Comparison of ENCODE assay signal across 1 cellular context in the genomic region with DNA sequence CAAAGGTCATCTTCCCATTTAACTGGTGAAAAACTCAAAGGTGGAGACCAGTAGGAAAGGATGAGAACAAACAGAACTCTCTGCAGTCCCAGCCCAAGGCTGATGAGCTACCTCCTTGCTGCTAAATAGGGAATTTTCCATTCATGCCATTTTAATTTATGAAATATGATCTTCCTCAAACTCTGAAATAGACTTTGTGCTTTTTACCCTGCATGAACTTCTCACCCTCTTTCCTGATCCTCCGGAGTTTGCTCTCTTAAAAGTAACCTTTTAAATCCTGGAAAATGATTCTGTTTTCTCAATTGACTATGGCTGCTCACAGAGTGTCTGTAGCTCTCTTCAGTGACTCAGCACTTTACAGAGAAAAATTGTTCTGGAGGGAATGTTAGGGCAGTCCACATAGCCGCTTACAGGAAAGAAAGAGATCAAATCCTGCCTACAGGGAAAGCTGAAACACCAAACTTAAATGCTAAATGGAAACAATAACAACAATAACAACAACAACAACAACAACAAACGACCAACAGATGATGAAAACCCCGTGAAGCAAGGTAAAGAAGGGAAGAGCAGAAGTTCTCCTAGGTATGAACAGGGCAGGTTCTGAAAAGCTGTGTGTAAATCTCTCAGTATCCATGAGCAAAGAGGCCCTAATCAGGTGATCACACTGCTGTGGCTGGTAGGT.
TF ChIP-seq lines count a peak whose summit lies in the region.

No MANE protein-coding gene starts in this region.

TF ChIP-seq in HepG2, 621 proteins besides CTCF, POLR2A, EP300 and RAD21 (continued from another document):
- TF ChIP-seq, protein P1, sequence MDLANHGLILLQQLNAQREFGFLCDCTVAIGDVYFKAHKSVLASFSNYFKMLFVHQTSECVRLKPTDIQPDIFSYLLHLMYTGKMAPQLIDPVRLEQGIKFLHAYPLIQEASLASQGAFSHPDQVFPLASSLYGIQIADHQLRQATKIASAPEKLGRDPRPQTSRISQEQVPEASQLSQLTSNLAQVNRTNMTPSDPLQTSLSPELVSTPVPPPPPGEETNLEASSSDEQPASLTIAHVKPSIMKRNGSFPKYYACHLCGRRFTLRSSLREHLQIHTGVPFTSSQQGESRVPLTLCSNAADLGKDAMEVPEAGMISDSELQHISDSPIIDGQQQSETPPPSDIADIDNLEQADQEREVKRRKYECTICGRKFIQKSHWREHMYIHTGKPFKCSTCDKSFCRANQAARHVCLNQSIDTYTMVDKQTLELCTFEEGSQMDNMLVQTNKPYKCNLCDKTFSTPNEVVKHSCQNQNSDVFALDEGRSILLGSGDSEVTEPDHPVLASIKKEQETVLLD (CRISPR knock-in tag; IDR thresholded peaks at IDR 0.05; ENCODE audit: low read depth) = no peak
- TF ChIP-seq XBP1 (CRISPR knock-in tag; IDR thresholded peaks at IDR 0.05) (no peak), ZSCAN21 (CRISPR knock-in tag; IDR thresholded peaks at IDR 0.05; ENCODE audit: borderline replicate concordance) (no peak), REL (CRISPR knock-in tag; conservative IDR thresholded peaks at IDR 0.05) (no peak), MATR3 (CRISPR knock-in tag; IDR thresholded peaks at IDR 0.05) (no peak), ZNF17 (CRISPR knock-in tag; IDR thresholded peaks at IDR 0.05) (no peak), MEIS1 (CRISPR knock-in tag; IDR thresholded peaks at IDR 0.05; ENCODE audit: borderline replicate concordance) (no peak), JUND (CRISPR knock-in tag; IDR thresholded peaks at IDR 0.05) (no peak; the same call in 1 of the 2 replicates), ZNF891 (CRISPR knock-in tag; IDR thresholded peaks at IDR 0.05) (no peak), SAFB2 (CRISPR knock-in tag; IDR thresholded peaks at IDR 0.05; ENCODE audit: borderline replicate concordance, low read depth) (no peak), ZNF572 (CRISPR knock-in tag; IDR thresholded peaks at IDR 0.05) (no peak), RFX1 (IDR thresholded peaks at IDR 0.05) (no peak), ZNF558 (CRISPR knock-in tag; IDR thresholded peaks at IDR 0.05; ENCODE audit: borderline replicate concordance) (peak; percentile 61; the same call in 1 of the 2 replicates), SSRP1 (CRISPR knock-in tag; IDR thresholded peaks at IDR 0.05) (peak; percentile 8; the same call in 1 of the 2 replicates), RORA (CRISPR knock-in tag; IDR thresholded peaks at IDR 0.05) (no peak), ELF4 (CRISPR knock-in tag; IDR thresholded peaks at IDR 0.05; ENCODE audit: borderline replicate concordance) (no peak), CC2D1A (CRISPR knock-in tag; IDR thresholded peaks at IDR 0.05) (no peak), MLLT10 (CRISPR knock-in tag; IDR thresholded peaks at IDR 0.05) (no peak), ZSCAN25 (CRISPR knock-in tag; IDR thresholded peaks at IDR 0.05) (no peak), ZNF7 (CRISPR knock-in tag; IDR thresholded peaks at IDR 0.05) (no peak), STAG1 (CRISPR knock-in tag; IDR thresholded peaks at IDR 0.05) (no peak; the same call in 1 of the 2 replicates), ZNF317 (CRISPR knock-in tag; IDR thresholded peaks at IDR 0.05) (peak; percentile 58; the same call in 1 of the 2 replicates), ZNF670 (CRISPR knock-in tag; IDR thresholded peaks at IDR 0.05; ENCODE audit: borderline replicate concordance) (no peak), ZNF75D (CRISPR knock-in tag; IDR thresholded peaks at IDR 0.05; ENCODE audit: borderline replicate concordance) (no peak), THYN1 (CRISPR knock-in tag; IDR thresholded peaks at IDR 0.05; ENCODE audit: borderline replicate concordance, low read depth) (peak; percentile 86; the same call in 1 of the 2 replicates), HHEX (CRISPR knock-in tag; IDR thresholded peaks at IDR 0.05) (no peak), SMC3 (IDR thresholded peaks at IDR 0.05; ENCODE audit: low read length) (no peak), ZNF747 (CRISPR knock-in tag; IDR thresholded peaks at IDR 0.05; ENCODE audit: borderline replicate concordance) (no peak), FOXO1 (CRISPR knock-in tag; IDR thresholded peaks at IDR 0.05) (no peak), NCOR1 (IDR thresholded peaks at IDR 0.05; ENCODE audit: borderline replicate concordance, low read length) (peak; percentile 90), ZNF431 (CRISPR knock-in tag; IDR thresholded peaks at IDR 0.05; ENCODE audit: borderline replicate concordance, low read depth) (no peak), ZNF224 (CRISPR knock-in tag; IDR thresholded peaks at IDR 0.05) (no peak), SP140L (CRISPR knock-in tag; IDR thresholded peaks at IDR 0.05; ENCODE audit: borderline replicate concordance) (no peak)
- TF ChIP-seq, protein P2, sequence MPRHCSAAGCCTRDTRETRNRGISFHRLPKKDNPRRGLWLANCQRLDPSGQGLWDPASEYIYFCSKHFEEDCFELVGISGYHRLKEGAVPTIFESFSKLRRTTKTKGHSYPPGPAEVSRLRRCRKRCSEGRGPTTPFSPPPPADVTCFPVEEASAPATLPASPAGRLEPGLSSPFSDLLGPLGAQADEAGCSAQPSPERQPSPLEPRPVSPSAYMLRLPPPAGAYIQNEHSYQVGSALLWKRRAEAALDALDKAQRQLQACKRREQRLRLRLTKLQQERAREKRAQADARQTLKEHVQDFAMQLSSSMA (CRISPR knock-in tag; IDR thresholded peaks at IDR 0.05) = no peak
- TF ChIP-seq, protein P3, sequence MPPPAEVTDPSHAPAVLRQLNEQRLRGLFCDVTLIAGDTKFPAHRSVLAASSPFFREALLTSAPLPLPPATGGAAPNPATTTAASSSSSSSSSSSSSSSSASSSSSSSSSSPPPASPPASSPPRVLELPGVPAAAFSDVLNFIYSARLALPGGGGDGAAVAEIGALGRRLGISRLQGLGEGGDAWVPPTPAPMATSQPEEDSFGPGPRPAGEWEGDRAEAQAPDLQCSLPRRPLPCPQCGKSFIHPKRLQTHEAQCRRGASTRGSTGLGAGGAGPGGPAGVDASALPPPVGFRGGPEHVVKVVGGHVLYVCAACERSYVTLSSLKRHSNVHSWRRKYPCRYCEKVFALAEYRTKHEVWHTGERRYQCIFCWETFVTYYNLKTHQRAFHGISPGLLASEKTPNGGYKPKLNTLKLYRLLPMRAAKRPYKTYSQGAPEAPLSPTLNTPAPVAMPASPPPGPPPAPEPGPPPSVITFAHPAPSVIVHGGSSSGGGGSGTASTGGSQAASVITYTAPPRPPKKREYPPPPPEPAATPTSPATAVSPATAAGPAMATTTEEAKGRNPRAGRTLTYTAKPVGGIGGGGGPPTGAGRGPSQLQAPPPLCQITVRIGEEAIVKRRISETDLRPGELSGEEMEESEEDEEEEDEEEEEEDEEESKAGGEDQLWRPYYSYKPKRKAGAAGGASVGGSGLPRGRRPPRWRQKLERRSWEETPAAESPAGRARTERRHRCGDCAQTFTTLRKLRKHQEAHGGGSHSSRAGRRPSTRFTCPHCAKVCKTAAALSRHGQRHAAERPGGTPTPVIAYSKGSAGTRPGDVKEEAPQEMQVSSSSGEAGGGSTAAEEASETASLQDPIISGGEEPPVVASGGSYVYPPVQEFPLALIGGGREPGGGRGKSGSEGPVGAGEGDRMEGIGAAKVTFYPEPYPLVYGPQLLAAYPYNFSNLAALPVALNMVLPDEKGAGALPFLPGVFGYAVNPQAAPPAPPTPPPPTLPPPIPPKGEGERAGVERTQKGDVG (CRISPR knock-in tag; IDR thresholded peaks at IDR 0.05; ENCODE audit: borderline replicate concordance) = no peak
- TF ChIP-seq, protein P4, sequence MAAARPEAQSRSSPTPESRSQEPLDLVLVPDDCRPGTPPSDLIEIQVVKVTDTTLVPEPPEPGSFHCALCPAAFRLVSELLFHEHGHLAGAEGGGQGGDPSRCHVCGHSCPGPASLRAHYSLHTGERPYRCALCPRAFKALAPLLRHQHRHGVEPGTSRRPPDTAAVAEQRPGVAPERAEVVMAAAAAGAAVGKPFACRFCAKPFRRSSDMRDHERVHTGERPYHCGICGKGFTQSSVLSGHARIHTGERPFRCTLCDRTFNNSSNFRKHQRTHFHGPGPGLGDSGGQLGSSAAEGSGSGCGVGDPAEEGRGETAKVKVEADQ (CRISPR knock-in tag; IDR thresholded peaks at IDR 0.05; ENCODE audit: borderline replicate concordance) = no peak
- TF ChIP-seq, protein P5, sequence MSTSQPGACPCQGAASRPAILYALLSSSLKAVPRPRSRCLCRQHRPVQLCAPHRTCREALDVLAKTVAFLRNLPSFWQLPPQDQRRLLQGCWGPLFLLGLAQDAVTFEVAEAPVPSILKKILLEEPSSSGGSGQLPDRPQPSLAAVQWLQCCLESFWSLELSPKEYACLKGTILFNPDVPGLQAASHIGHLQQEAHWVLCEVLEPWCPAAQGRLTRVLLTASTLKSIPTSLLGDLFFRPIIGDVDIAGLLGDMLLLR (CRISPR knock-in tag; IDR thresholded peaks at IDR 0.05) = no peak
